26 cellular contexts compared by ENCODE assay signal in genomic region chrX:103098488-103098887, GRCh38. TPM values are rescaled to one million over a fixed set of nuclear protein-coding genes. Genes with fewer than 3 reads are reported as not detected.
"Had no signal": no experiment of that assay in that cellular context is flagged by ENCODE, and none has a peak within 500 bp of the region (broad histone marks: within the 10 kb centered on the region; RNA-seq: fewer than 3 reads in every experiment).

No MANE protein-coding gene starts in this region.

- FAIRE-seq: bronchial epithelial cell, TTC549 had no signal

- H3K9me3 Mint-ChIP-seq: activated naive CD4-positive, alpha-beta T cell treated with anti-CD3 and anti-CD28 coated beads, Interleukin-2, amount 50 U/mL, for 24 hours; activated T-cell treated with anti-CD3 and anti-CD28 coated beads, Interleukin-2, amount 50 U/mL, for 24 hours; activated T-helper 1 cell treated with anti-CD3 and anti-CD28 coated beads, Interleukin-12 subunit alpha, Interleukin-12 subunit beta, Interleukin-2, Interleukin-4 antibody, amounts not matched to agents 30 ng/mL and 10 ng/mL and 1 ng/mL, durations not matched to agents 14 hours and 24 hours and 36 hours had no signal

- H2AFZ ChIP-seq: PC-9 had no signal

- DNase-seq: activated CD4-positive, alpha-beta T cell treated with anti-CD3 and anti-CD28 coated beads for 4 hours; activated CD4-positive, alpha-beta T cell treated with anti-CD3 and anti-CD28 coated beads, Interleukin-2, amount 50 U/mL, for 4 hours; activated CD8-positive, alpha-beta memory T cell treated with anti-CD3 and anti-CD28 coated beads, Interleukin-2, amount 10 ng/mL, durations not matched to agents 7 days and 5 days; activated effector memory CD4-positive, alpha-beta T cell treated with Interleukin-2 at 50 U/mL for 16 hours; activated naive CD4-positive, alpha-beta T cell; activated T-cell treated with anti-CD3 and anti-CD28 coated beads, Interleukin-2, amount 50 U/mL, for 24 hours; body of pancreas; MG63; NCI-H1105; NCI-H1436; NCI-H1694 treated with DMSO at 0.1 percent for 48 hours; NCI-H2029 treated with DMSO at 0.1 percent for 48 hours; NCI-H510A treated with DMSO at 0.1 percent for 48 hours; NCI-H69; NK-92 treated with Interleukin-12 subunit alpha and Interleukin-12 subunit beta, amount 100 ng/mL, for 24 hours; PC-9; SIG-M5; T-helper 17 cell; T-helper 9 cell had no signal

- H3K4me3 Mint-ChIP-seq: activated CD8-positive, alpha-beta memory T cell treated with anti-CD3 and anti-CD28 coated beads, Interleukin-2, amount 10 ng/mL, durations not matched to agents 7 days and 5 days; activated naive CD4-positive, alpha-beta T cell treated with anti-CD3 and anti-CD28 coated beads, Interleukin-2, amount 50 U/mL, for 24 hours; activated T-cell treated with anti-CD3 and anti-CD28 coated beads, Interleukin-2, amount 50 U/mL, for 24 hours; activated T-helper 1 cell treated with anti-CD3 and anti-CD28 coated beads, Interleukin-12 subunit alpha, Interleukin-12 subunit beta, Interleukin-2, Interleukin-4 antibody, amounts not matched to agents 30 ng/mL and 10 ng/mL and 1 ng/mL, durations not matched to agents 14 hours and 24 hours and 36 hours; T-helper 17 cell had no signal

- ATAC-seq: activated CD4-positive, CD25-positive, alpha-beta regulatory T cell treated with anti-CD3 and anti-CD28 coated beads, Interleukin-2, amount 50 U/mL, for 24 hours; activated CD8-positive, alpha-beta memory T cell treated with anti-CD3 and anti-CD28 coated beads, Interleukin-2, amount 10 ng/mL, durations not matched to agents 7 days and 5 days; body of pancreas; T-helper 17 cell had no signal

- H3K27me3 ChIP-seq: ascending aorta, body of pancreas, MG63 had no signal

- H3K27ac Mint-ChIP-seq: activated CD8-positive, alpha-beta memory T cell treated with anti-CD3 and anti-CD28 coated beads, Interleukin-2, amount 10 ng/mL, durations not matched to agents 7 days and 5 days; activated naive CD4-positive, alpha-beta T cell treated with anti-CD3 and anti-CD28 coated beads, Interleukin-2, amount 50 U/mL, for 24 hours; activated T-cell treated with anti-CD3 and anti-CD28 coated beads, Interleukin-2, amount 50 U/mL, for 24 hours; activated T-helper 1 cell treated with anti-CD3 and anti-CD28 coated beads, Interleukin-12 subunit alpha, Interleukin-12 subunit beta, Interleukin-2, Interleukin-4 antibody, amounts not matched to agents 30 ng/mL and 10 ng/mL and 1 ng/mL, durations not matched to agents 14 hours and 24 hours and 36 hours; T-helper 17 cell had no signal

- H3K27me3 Mint-ChIP-seq: activated CD8-positive, alpha-beta memory T cell treated with anti-CD3 and anti-CD28 coated beads, Interleukin-2, amount 10 ng/mL, durations not matched to agents 7 days and 5 days; activated naive CD4-positive, alpha-beta T cell treated with anti-CD3 and anti-CD28 coated beads, Interleukin-2, amount 50 U/mL, for 24 hours; T-helper 17 cell had no signal

- H3K9me3 ChIP-seq: ascending aorta, body of pancreas, MG63 had no signal

- H3K4me2 ChIP-seq: KMS-11, PC-9 had no signal

- H3K4me3 ChIP-seq: ascending aorta, body of pancreas, MG63, PC-9 had no signal

- H3K9ac ChIP-seq: KMS-11 had no signal

- H3K4me1 Mint-ChIP-seq: activated CD8-positive, alpha-beta memory T cell treated with anti-CD3 and anti-CD28 coated beads, Interleukin-2, amount 10 ng/mL, durations not matched to agents 7 days and 5 days; activated naive CD4-positive, alpha-beta T cell treated with anti-CD3 and anti-CD28 coated beads, Interleukin-2, amount 50 U/mL, for 24 hours; T-helper 17 cell had no signal

- H3K27ac ChIP-seq: ascending aorta, body of pancreas, KMS-11, PC-9 had no signal

- H3K36me3 Mint-ChIP-seq: activated CD8-positive, alpha-beta memory T cell treated with anti-CD3 and anti-CD28 coated beads, Interleukin-2, amount 10 ng/mL, durations not matched to agents 7 days and 5 days; activated naive CD4-positive, alpha-beta T cell treated with anti-CD3 and anti-CD28 coated beads, Interleukin-2, amount 50 U/mL, for 24 hours had no signal

- H3K4me1 ChIP-seq: ascending aorta, body of pancreas had no signal

- H3K36me3 ChIP-seq: ascending aorta, MG63 had no signal

RNA-seq across cellular contexts. Expression of gene NXF3, which starts 5.5 kb away (rescaled TPM):
- total RNA-seq: activated CD8-positive, alpha-beta memory T cell treated with anti-CD3 and anti-CD28 coated beads, Interleukin-2, amount 10 ng/mL, durations not matched to agents 7 days and 5 days; activated T-helper 1 cell treated with anti-CD3 and anti-CD28 coated beads, Interleukin-12 subunit alpha, Interleukin-12 subunit beta, Interleukin-2, Interleukin-4 antibody, amounts not matched to agents 30 ng/mL and 10 ng/mL and 1 ng/mL, durations not matched to agents 14 hours and 24 hours and 36 hours; ascending aorta; bronchial epithelial cell; PC-9; T-helper 17 cell had no signal

RNA-seq across cellular contexts. Expression of gene BEX1, which starts 34.5 kb away (rescaled TPM):
- total RNA-seq: activated CD8-positive, alpha-beta memory T cell treated with anti-CD3 and anti-CD28 coated beads, Interleukin-2, amount 10 ng/mL, durations not matched to agents 7 days and 5 days; activated T-helper 1 cell treated with anti-CD3 and anti-CD28 coated beads, Interleukin-12 subunit alpha, Interleukin-12 subunit beta, Interleukin-2, Interleukin-4 antibody, amounts not matched to agents 30 ng/mL and 10 ng/mL and 1 ng/mL, durations not matched to agents 14 hours and 24 hours and 36 hours; ascending aorta; bronchial epithelial cell; PC-9 had no signal
